In genomic region chr1:153670257-153670858, GRCh38 we compare ENCODE assay signal across 9 cellular contexts. TPM values are rescaled to one million over a fixed set of nuclear protein-coding genes. Genes with fewer than 3 reads are reported as not detected.
DNase-seq lines count a peak whose midpoint lies in the region; ATAC-seq, FAIRE-seq and TF ChIP-seq lines count a peak whose summit lies in the region.
"Had no signal": no experiment of that assay in that cellular context is flagged by ENCODE, and none has a peak within 500 bp of the region (broad histone marks: within the 10 kb centered on the region; RNA-seq: fewer than 3 reads in every experiment).

No MANE protein-coding gene starts in this region.

- peaks cover 3% of the 10 kb centered on the region; the same call in 1 of the 2 replicates for H3K4me1 ChIP-seq in SJCRH30
- peaks cover 0 to 30% (median 19%) of the 10 kb centered on the region in 9 donors for H3K4me1 ChIP-seq in heart right ventricle

- H3K27ac ChIP-seq in SJCRH30 (peak overlapping the region; percentile 74), heart right ventricle (peak overlapping the region; percentile 21 to 92 (median 75))

- peak in 7 of 8 donors; percentile 1 to 52 (median 21) for ATAC-seq in heart right ventricle
- ATAC-seq in stimulated activated naive CD8-positive, alpha-beta T cell treated with anti-CD3 and anti-CD28 coated beads, Interleukin-15, Interleukin-2, amounts not matched to agents 100 U/mL and 50 U/mL, for 24 hours, result no peak
- no peak for ATAC-seq in HG03175 (IDR thresholded peaks at IDR 0.05; ENCODE audit: unreplicated experiment)
- no peak for ATAC-seq in HG02884 (IDR thresholded peaks at IDR 0.05; ENCODE audit: unreplicated experiment)

- intact Hi-C loops in heart right ventricle (cut with DNase I), result loop anchor here in 5 of 10 donors (2.0 to 10.0 kb wide), 5 partner anchors 36 to 317 kb away; partner anchors contain the start of genes RAB13 (in 3 of the 5), CHTOP (in 1 of the 5), S100A1 (in 1 of the 5) and S100A13 (in 1 of the 5)

- 1 to 2% methylated on average over 22 of the region's 22 CpGs for WGBS in heart right ventricle, 2 donors

- H3K36me3 ChIP-seq in SJCRH30 (peaks cover 44% of the 10 kb centered on the region), heart right ventricle (peaks cover 6 to 45% (median 38%) of the 10 kb centered on the region in 9 donors)

- TF ChIP-seq CTCF in heart right ventricle (IDR thresholded peaks at IDR 0.05), result no peak

- no peak for FAIRE-seq in HTR-8/SVneo (lab: Jason Lieb, UNC)

- no peaks in the 10 kb centered on the region for H3K9me3 ChIP-seq in SJCRH30 (replicated peaks)
- no peaks in the 10 kb centered on the region for H3K9me3 ChIP-seq in heart right ventricle

- H3K4me3 ChIP-seq in SJCRH30 (peak overlapping the region; percentile 73), heart right ventricle (peak overlapping the region; percentile 55 to 98 (median 80))

- DNase-seq in NCI-H2227 (lab: John Stamatoyannopoulos, UW; ENCODE audit: unreplicated experiment), result peak; percentile 51
- DNase-seq in NCI-H2227 treated with DMSO at 0.1 percent for 48 hours (lab: John Stamatoyannopoulos, UW), result no peak
- no peak for DNase-seq in SJCRH30
- DNase-seq in heart right ventricle, result peak in 1 of 2 donors; percentile 29
- DNase-seq in stimulated activated naive CD8-positive, alpha-beta T cell treated with anti-CD3 and anti-CD28 coated beads, Interleukin-15, Interleukin-2, amounts not matched to agents 100 U/mL and 50 U/mL, for 24 hours, result peak; percentile 40
- no peak for DNase-seq in HTR-8/SVneo (ENCODE audit: insufficient read length, low spot score)

- H3K27me3 ChIP-seq in SJCRH30, result no peaks in the 10 kb centered on the region
- no peaks in the 10 kb centered on the region for H3K27me3 ChIP-seq in heart right ventricle

RNA-seq across cellular contexts. Expression of gene ILF2, which starts 0.4 kb away (rescaled TPM):
- total RNA-seq in SJCRH30 (2014; rRNA removed; shearing (Covaris generic)), result 366 and 380 TPM in 2 replicates
- total RNA-seq in heart right ventricle, result 10 to 100 TPM; 61.1 to 87.3 (median 70.8) TPM
- 100 to 1,000 TPM in 1 of 2 donors, 10 to 100 TPM in 1; 17.3 to 114 TPM for polyA plus RNA-seq in heart right ventricle

RNA-seq across cellular contexts. Expression of gene NPR1, which starts 8.1 kb away (rescaled TPM):
- 0.06 TPM in 1 of 2 replicates, not detected in the other for total RNA-seq in SJCRH30 (2014; rRNA removed; shearing (Covaris generic))
- 10 to 100 TPM in 6 of 10 donors, 1 to 10 TPM in 4; 8.0 to 24.3 (median 10.4) TPM for total RNA-seq in heart right ventricle
- polyA plus RNA-seq in heart right ventricle, result 10 to 100 TPM; 24.3 to 29.0 TPM
- total RNA-seq: Daoy had no signal

RNA-seq across cellular contexts. Expression of gene SNAPIN, which starts 11.9 kb away (rescaled TPM):
- 29.0 and 31.9 TPM in 2 replicates for total RNA-seq in SJCRH30 (2014; rRNA removed; shearing (Covaris generic))
- total RNA-seq in heart right ventricle, result 10 to 100 TPM; 56.7 to 83.3 (median 73.4) TPM
- 10 to 100 TPM; 38.6 to 54.4 TPM for polyA plus RNA-seq in heart right ventricle

RNA-seq across cellular contexts. Expression of gene CHTOP, which starts 36.5 kb away (rescaled TPM):
- total RNA-seq in SJCRH30 (2014; rRNA removed; shearing (Covaris generic)), result 60.2 and 68.2 TPM in 2 replicates
- 10 to 100 TPM; 67.4 to 95.5 (median 77.8) TPM for total RNA-seq in heart right ventricle
- 10 to 100 TPM; 61.6 to 76.2 TPM for polyA plus RNA-seq in heart right ventricle

RNA-seq across cellular contexts. Expression of gene S100A1, which starts 42.1 kb away (rescaled TPM):
- 3.6 and 4.4 TPM in 2 replicates for total RNA-seq in SJCRH30 (2014; rRNA removed; shearing (Covaris generic))
- 1,000 to 10,000 TPM; 1,287 to 3,035 (median 2,343) TPM for total RNA-seq in heart right ventricle
- polyA plus RNA-seq in heart right ventricle, result 1,000 to 10,000 TPM in 1 of 2 donors, 100 to 1,000 TPM in 1; 685 to 2,765 TPM

Comparison
In these comparisons a context has a peak if more than half of its experiments do, and no peak if none do; other contexts are left out.
1. DNase-seq: peak in NCI-H2227 (single experiment) and stimulated activated naive CD8-positive, alpha-beta T cell treated with anti-CD3 and anti-CD28 coated beads, Interleukin-15, Interleukin-2, amounts not matched to agents 100 U/mL and 50 U/mL, for 24 hours (single experiment); none in NCI-H2227 treated with DMSO at 0.1 percent for 48 hours (single experiment), SJCRH30 (0 of 2) and HTR-8/SVneo (single experiment).
2. ATAC-seq: peak in heart right ventricle (7 of 8); none in stimulated activated naive CD8-positive, alpha-beta T cell treated with anti-CD3 and anti-CD28 coated beads, Interleukin-15, Interleukin-2, amounts not matched to agents 100 U/mL and 50 U/mL, for 24 hours (single experiment), HG03175 (single experiment) and HG02884 (single experiment).